In genomic region chr15:52422001-52422400, GRCh38 we compare ENCODE assay signal across 30 cellular contexts.
"Had no signal": no experiment of that assay in that cellular context is flagged by ENCODE, and none has a peak within 500 bp of the region (broad histone marks: within the 10 kb centered on the region; RNA-seq: fewer than 3 reads in every experiment).

No MANE protein-coding gene starts in this region.

- H3K9me3 ChIP-seq: vagina had no signal

- H3K9me3 Mint-ChIP-seq: central memory CD8-positive, alpha-beta T cell; dendritic cell treated with granulocyte-macrophage colony-stimulating factor and Interleukin-4, amounts not matched to agents 40 ng/mL and 50 ng/mL, for 4 days; immature natural killer cell; natural killer cell treated with Interleukin-12 subunit alpha and Interleukin-12 subunit beta and Interleukin-15 and Interleukin-18, amount 100 ng/mL, for 72 hours; stimulated activated effector memory CD8-positive, alpha-beta T cell treated with anti-CD3 and anti-CD28 coated beads, Interleukin-12 subunit alpha, Interleukin-12 subunit beta, amount 100 ng/mL, for 72 hours; stimulated activated naive CD8-positive, alpha-beta T cell treated with anti-CD3 and anti-CD28 coated beads, Interleukin-15, amount 100 ng/mL, for 72 hours; type B pancreatic cell had no signal

- FAIRE-seq: bronchial epithelial cell, kidney, small intestine, TTC549 had no signal

- DNase-seq: activated CD4-positive, alpha-beta T cell treated with anti-CD3 and anti-CD28 coated beads for 4 hours; activated CD4-positive, alpha-beta T cell treated with anti-CD3 and anti-CD28 coated beads, Interleukin-2, amount 50 U/mL, for 4 hours; activated CD8-positive, alpha-beta memory T cell treated with anti-CD3 and anti-CD28 coated beads for 24 hours; activated effector memory CD4-positive, alpha-beta T cell treated with Interleukin-2 at 50 U/mL for 16 hours; activated naive CD4-positive, alpha-beta T cell treated with Interleukin-2 at 50 U/mL for 16 hours; anterior cingulate cortex; foreskin fibroblast; heart left ventricle; hypothalamus; immature natural killer cell; kidney; left colon; posterior cingulate gyrus; retina; small intestine; stimulated activated CD4-positive, alpha-beta T cell treated with anti-CD3 and anti-CD28 coated beads, Interleukin-4, amount 100 ng/mL, for 24 hours; stimulated activated naive CD8-positive, alpha-beta T cell treated with anti-CD3 and anti-CD28 coated beads, Interleukin-15, amount 100 ng/mL, for 72 hours; substantia nigra; T-helper 1 cell had no signal

- H3K4me3 Mint-ChIP-seq: activated naive CD8-positive, alpha-beta T cell; central memory CD8-positive, alpha-beta T cell; dendritic cell treated with granulocyte-macrophage colony-stimulating factor and Interleukin-4, amounts not matched to agents 40 ng/mL and 50 ng/mL, for 4 days; immature natural killer cell; natural killer cell treated with Interleukin-12 subunit alpha and Interleukin-12 subunit beta and Interleukin-15 and Interleukin-18, amount 100 ng/mL, for 72 hours; stimulated activated effector memory CD8-positive, alpha-beta T cell treated with anti-CD3 and anti-CD28 coated beads, Interleukin-12 subunit alpha, Interleukin-12 subunit beta, amount 100 ng/mL, for 72 hours; stimulated activated naive CD8-positive, alpha-beta T cell treated with anti-CD3 and anti-CD28 coated beads, Interleukin-15, amount 100 ng/mL, for 72 hours; type B pancreatic cell had no signal

- H3K27me3 Mint-ChIP-seq: activated naive CD8-positive, alpha-beta T cell; central memory CD8-positive, alpha-beta T cell; dendritic cell treated with granulocyte-macrophage colony-stimulating factor and Interleukin-4, amounts not matched to agents 40 ng/mL and 50 ng/mL, for 4 days; natural killer cell treated with Interleukin-12 subunit alpha and Interleukin-12 subunit beta and Interleukin-15 and Interleukin-18, amount 100 ng/mL, for 72 hours; stimulated activated naive CD8-positive, alpha-beta T cell treated with anti-CD3 and anti-CD28 coated beads, Interleukin-15, amount 100 ng/mL, for 72 hours; type B pancreatic cell had no signal

- H3K36me3 ChIP-seq: vagina had no signal

- H3K4me1 ChIP-seq: vagina had no signal

- ATAC-seq: heart left ventricle; left colon; natural killer cell treated with Interleukin-12 subunit alpha and Interleukin-12 subunit beta and Interleukin-15 and Interleukin-18, amount 100 ng/mL, for 72 hours; sciatic nerve; stimulated activated effector memory CD8-positive, alpha-beta T cell treated with anti-CD3 and anti-CD28 coated beads, Interleukin-12 subunit alpha, Interleukin-12 subunit beta, amount 100 ng/mL, for 72 hours; stimulated activated naive CD8-positive, alpha-beta T cell treated with anti-CD3 and anti-CD28 coated beads, Interleukin-15, amount 100 ng/mL, for 72 hours had no signal

- H3K27ac Mint-ChIP-seq: activated naive CD8-positive, alpha-beta T cell; dendritic cell treated with granulocyte-macrophage colony-stimulating factor and Interleukin-4, amounts not matched to agents 40 ng/mL and 50 ng/mL, for 4 days; natural killer cell treated with Interleukin-12 subunit alpha and Interleukin-12 subunit beta and Interleukin-15 and Interleukin-18, amount 100 ng/mL, for 72 hours; stimulated activated effector memory CD8-positive, alpha-beta T cell treated with anti-CD3 and anti-CD28 coated beads, Interleukin-12 subunit alpha, Interleukin-12 subunit beta, amount 100 ng/mL, for 72 hours; type B pancreatic cell had no signal

- H3K27ac ChIP-seq: heart left ventricle, vagina, VCaP had no signal

- H3K4me1 Mint-ChIP-seq: immature natural killer cell; stimulated activated naive CD8-positive, alpha-beta T cell treated with anti-CD3 and anti-CD28 coated beads, Interleukin-15, amount 100 ng/mL, for 72 hours had no signal

- H3K36me3 Mint-ChIP-seq: natural killer cell treated with Interleukin-12 subunit alpha and Interleukin-12 subunit beta and Interleukin-15 and Interleukin-18, amount 100 ng/mL, for 72 hours had no signal

- H3K4me3 ChIP-seq: heart left ventricle, vagina had no signal

- H3K27me3 ChIP-seq: heart left ventricle, vagina had no signal
